13 cellular contexts compared by ENCODE assay signal in genomic region chr19:17296278-17296677, GRCh38. TPM values are rescaled to one million over a fixed set of nuclear protein-coding genes. Genes with fewer than 3 reads are reported as not detected.
A peak's percentile ranks its signal among the peaks of the same experiment; 100 is the strongest.
DNase-seq lines count a peak whose midpoint lies in the region; ATAC-seq, FAIRE-seq and TF ChIP-seq lines count a peak whose summit lies in the region.
"Had no signal": no experiment of that assay in that cellular context is flagged by ENCODE, and none has a peak within 500 bp of the region (broad histone marks: within the 10 kb centered on the region; RNA-seq: fewer than 3 reads in every experiment).

No MANE protein-coding gene starts in this region.

- H3K79me2 ChIP-seq in endothelial cell of umbilical vein (ENCODE audit: control insufficient read depth, insufficient read depth, low read length): no peaks in the 10 kb centered on the region

- CTCF ChIA-PET in endothelial cell of umbilical vein (lab: Charles Lee): interaction anchor here (0.7 to 1.6 kb wide), 2 partner anchors 9 to 32 kb away, joined by 3 to 10 read pairs; partner anchors contain the start of gene MRPL34

- peaks cover 0 to 3% of the 10 kb centered on the region in 2 experiments for H3K36me3 ChIP-seq in endothelial cell of umbilical vein (ENCODE audit: control insufficient read depth in 2 of 2, extremely low read depth in 1 of 2, insufficient read depth in 2 of 2, low read length in 2 of 2)
- H3K36me3 ChIP-seq in suprapubic skin: peaks cover 6% of the 10 kb centered on the region

- in situ Hi-C loops in G401 (cut with HindIII; ENCODE audit: low sequenced_read_pairs): no loop called here

- TF ChIP-seq EP300 in suprapubic skin (IDR thresholded peaks at IDR 0.05): no peak

- H3K9me1 ChIP-seq in endothelial cell of umbilical vein (replicated peaks; ENCODE audit: control insufficient read depth, extremely low read depth, insufficient read depth, low read length): no peaks in the 10 kb centered on the region

- 55% methylated on average over 4 of the region's 4 CpGs for WGBS in suprapubic skin

- no TSS peak for BruUV-seq in endothelial cell of umbilical vein (replicated peaks; lab: Mats Ljungman, UMichigan)

- no peaks in the 10 kb centered on the region for H3K9me3 ChIP-seq in endothelial cell of umbilical vein (replicated peaks; ENCODE audit: control insufficient read depth, insufficient read depth, low read length)
- H3K9me3 ChIP-seq in suprapubic skin: no peaks in the 10 kb centered on the region

- H2AFZ ChIP-seq in endothelial cell of umbilical vein (ENCODE audit: low read depth, low read length): no peak overlapping the region

- ATAC-seq in left ventricle myocardium superior: no peak
- ATAC-seq: activated CD4-positive, CD25-positive, alpha-beta regulatory T cell treated with anti-CD3 and anti-CD28 coated beads, Interleukin-2, amount 50 U/mL, for 24 hours; left lobe of liver had no signal

- dilution Hi-C loops in endothelial cell of umbilical vein (cut with MboI; ENCODE audit: extremely low pct_ligation_motif_present, low sequenced_read_pairs): no loop called here

- H3K27ac ChIP-seq in 22Rv1 (peak overlapping the region; percentile 4; the same call in 1 of the 2 replicates), endothelial cell of umbilical vein (ENCODE audit: insufficient read depth, low read depth, low read length) (no peak overlapping the region), suprapubic skin (no peak overlapping the region), dorsolateral prefrontal cortex (no peak overlapping the region)

- TF ChIP-seq CTCF in 22Rv1 (IDR thresholded peaks at IDR 0.05) (peak; percentile 16; the same call in 1 of the 2 replicates), endothelial cell of umbilical vein (IDR thresholded peaks at IDR 0.05; ENCODE audit: extremely low read depth in 1 of 2, insufficient read depth in 1 of 2, low read depth in 1 of 2, low read length in 2 of 2) (no peak), suprapubic skin (IDR thresholded peaks at IDR 0.05) (no peak), dorsolateral prefrontal cortex (IDR thresholded peaks at IDR 0.05 in 54 of 56, conservative IDR thresholded peaks at IDR 0.05 in 2 of 56; ENCODE audit: low read depth in 1 of 56, partially characterized antibody in 56 of 56) (no peak)

- H4K20me1 ChIP-seq in endothelial cell of umbilical vein (replicated peaks; ENCODE audit: control insufficient read depth, extremely low read depth, insufficient read depth, low read length): no peaks in the 10 kb centered on the region

- POLR2A ChIA-PET in endothelial cell of umbilical vein (lab: Charles Lee): no interaction called here

- no peak overlapping the region for H3K4me2 ChIP-seq in endothelial cell of umbilical vein (ENCODE audit: insufficient read depth, low read length)

- FAIRE-seq in endothelial cell of umbilical vein (lab: Jason Lieb, UNC): peak; percentile 84

- no peaks in the 10 kb centered on the region for H3K27me3 ChIP-seq in endothelial cell of umbilical vein (ENCODE audit: control insufficient read depth in 2 of 2, insufficient read depth in 2 of 2, low read length in 2 of 2)
- no peaks in the 10 kb centered on the region for H3K27me3 ChIP-seq in suprapubic skin
- no peaks in the 10 kb centered on the region for H3K27me3 ChIP-seq in dorsolateral prefrontal cortex

- TF ChIP-seq POLR2A in endothelial cell of umbilical vein (IDR thresholded peaks at IDR 0.05; ENCODE audit: low read depth, low read length): no peak
- TF ChIP-seq POLR2A in suprapubic skin (IDR thresholded peaks at IDR 0.05): no peak

- intact Hi-C loops in endothelial cell of umbilical vein (cut with micrococcal nuclease) (no loop called here), left ventricle myocardium superior (cut with micrococcal nuclease) (no loop called here), dorsolateral prefrontal cortex (cut with DNase I) (no loop called here)

- H3K4me3 ChIP-seq in endothelial cell of umbilical vein (replicated peaks in 1 of 3; ENCODE audit: insufficient read depth in 1 of 3, low read depth in 1 of 3, low read length in 3 of 3): no peak overlapping the region
- H3K4me3 ChIP-seq in suprapubic skin: no peak overlapping the region
- H3K4me3 ChIP-seq in dorsolateral prefrontal cortex: no peak overlapping the region

- H3K4me1 ChIP-seq in endothelial cell of umbilical vein (ENCODE audit: control insufficient read depth, extremely low read depth, insufficient read depth, low read length) (peaks cover 12% of the 10 kb centered on the region), suprapubic skin (peaks cover 14% of the 10 kb centered on the region)

- H3K9ac ChIP-seq in endothelial cell of umbilical vein (replicated peaks; ENCODE audit: extremely low read depth, insufficient read depth, low read length): no peak overlapping the region

- DNase-seq in ELR (ENCODE audit: low read depth) (peak; percentile 82), RKO (ENCODE audit: low spot score) (peak; percentile 90), endothelial cell of umbilical vein (ENCODE audit: low read depth, low spot score) (peak; percentile 61), left ventricle myocardium superior (no peak), suprapubic skin (ENCODE audit: low spot score in 2 of 2) (no peak), G401 (ENCODE audit: low spot score) (no peak), dorsolateral prefrontal cortex (no peak)
- DNase-seq: CD4-positive, CD25-positive, alpha-beta regulatory T cell; NCI-H1092; retina had no signal

RNA-seq across cellular contexts. Expression of gene ABHD8, which starts 6.9 kb away (rescaled TPM):
- 5.9 and 6.8 TPM in 2 replicates for total RNA-seq in endothelial cell of umbilical vein
- polyA plus RNA-seq in endothelial cell of umbilical vein: 8.7 and 12.7 TPM in 2 replicates
- 4.0 and 7.9 TPM in 2 replicates for polyA plus RNA-seq in endothelial cell of umbilical vein (2011; cell fraction: cytosol; rRNA removed)
- polyA plus RNA-seq in endothelial cell of umbilical vein (2011; cell fraction: nucleus; rRNA removed): 2.1 and 2.4 TPM in 2 replicates
- 3.5 and 7.0 TPM in 2 replicates for polyA plus RNA-seq in endothelial cell of umbilical vein (2012)
- 3.4 and 4.2 TPM in 2 replicates for polyA minus RNA-seq in endothelial cell of umbilical vein
- 9.0 TPM for polyA minus RNA-seq in endothelial cell of umbilical vein (2011; cell fraction: cytosol; rRNA and poly(A)+ RNA removed)
- 0.82 and 2.6 TPM in 2 replicates for polyA minus RNA-seq in endothelial cell of umbilical vein (2011; cell fraction: nucleus; rRNA and poly(A)+ RNA removed)
- total RNA-seq in left ventricle myocardium superior: 14.8 TPM
- total RNA-seq in suprapubic skin: 10 to 100 TPM in 3 of 4 donors, 1 to 10 TPM in 1; 9.7 to 15.7 (median 13.6) TPM
- 57.6 and 60.6 TPM in 2 replicates for total RNA-seq in G401 (2014; rRNA removed; shearing (Covaris generic))
- 100 to 1,000 TPM in 7 of 120 experiments, 10 to 100 TPM in 113; 22.5 to 113 (median 78.2) TPM for total RNA-seq in dorsolateral prefrontal cortex

RNA-seq across cellular contexts. Expression of gene MRPL34, which starts 9.4 kb away (rescaled TPM):
- 55.7 and 61.6 TPM in 2 replicates for total RNA-seq in endothelial cell of umbilical vein
- polyA plus RNA-seq in endothelial cell of umbilical vein: 45.5 and 50.1 TPM in 2 replicates
- 33.3 and 35.2 TPM in 2 replicates for polyA plus RNA-seq in endothelial cell of umbilical vein (2011; cell fraction: cytosol; rRNA removed)
- polyA plus RNA-seq in endothelial cell of umbilical vein (2011; cell fraction: nucleus; rRNA removed): 16.4 and 17.3 TPM in 2 replicates
- 50.1 and 66.2 TPM in 2 replicates for polyA plus RNA-seq in endothelial cell of umbilical vein (2012)
- polyA minus RNA-seq in endothelial cell of umbilical vein: 16.6 and 19.2 TPM in 2 replicates
- polyA minus RNA-seq in endothelial cell of umbilical vein (2011; cell fraction: cytosol; rRNA and poly(A)+ RNA removed): 71.4 TPM
- 4.9 and 5.1 TPM in 2 replicates for polyA minus RNA-seq in endothelial cell of umbilical vein (2011; cell fraction: nucleus; rRNA and poly(A)+ RNA removed)
- total RNA-seq in left ventricle myocardium superior: 242 TPM
- total RNA-seq in suprapubic skin: 10 to 100 TPM; 42.7 to 89.5 (median 73.1) TPM
- 19.0 and 25.4 TPM in 2 replicates for total RNA-seq in G401 (2014; rRNA removed; shearing (Covaris generic))
- total RNA-seq in dorsolateral prefrontal cortex: 10 to 100 TPM; 41.6 to 99.8 (median 67.2) TPM

RNA-seq across cellular contexts. Expression of gene DDA1, which starts 13.1 kb away (rescaled TPM):
- 64.7 and 81.1 TPM in 2 replicates for total RNA-seq in endothelial cell of umbilical vein
- 52.9 and 60.5 TPM in 2 replicates for polyA plus RNA-seq in endothelial cell of umbilical vein
- 66.6 and 82.4 TPM in 2 replicates for polyA plus RNA-seq in endothelial cell of umbilical vein (2011; cell fraction: cytosol; rRNA removed)
- 37.3 and 47.4 TPM in 2 replicates for polyA plus RNA-seq in endothelial cell of umbilical vein (2011; cell fraction: nucleus; rRNA removed)
- polyA plus RNA-seq in endothelial cell of umbilical vein (2012): 86.1 and 109 TPM in 2 replicates
- 20.5 and 28.8 TPM in 2 replicates for polyA minus RNA-seq in endothelial cell of umbilical vein
- 9.4 TPM for polyA minus RNA-seq in endothelial cell of umbilical vein (2011; cell fraction: cytosol; rRNA and poly(A)+ RNA removed)
- polyA minus RNA-seq in endothelial cell of umbilical vein (2011; cell fraction: nucleus; rRNA and poly(A)+ RNA removed): 7.0 and 8.0 TPM in 2 replicates
- total RNA-seq in left ventricle myocardium superior: 31.9 TPM
- 10 to 100 TPM; 17.9 to 35.2 (median 22.8) TPM for total RNA-seq in suprapubic skin
- total RNA-seq in G401 (2014; rRNA removed; shearing (Covaris generic)): 15.0 and 28.2 TPM in 2 replicates
- 10 to 100 TPM; 33.9 to 94.0 (median 52.4) TPM for total RNA-seq in dorsolateral prefrontal cortex

RNA-seq across cellular contexts. Expression of gene ANKLE1, which starts 14.6 kb away (rescaled TPM):
- total RNA-seq in endothelial cell of umbilical vein (3.1 and 5.2 TPM in 2 replicates), left ventricle myocardium superior (0.12 TPM), suprapubic skin (1 to 10 TPM in 3 of 4 donors, under 1 TPM in 1; 0.30 to 2.5 (median 1.5) TPM), dorsolateral prefrontal cortex (1 to 10 TPM in 113 of 120 experiments, under 1 TPM in 7; 0.68 to 6.6 (median 2.6) TPM)
- polyA plus RNA-seq in endothelial cell of umbilical vein: 1.9 and 2.8 TPM in 2 replicates
- polyA plus RNA-seq in endothelial cell of umbilical vein (2011; cell fraction: cytosol; rRNA removed): 1.3 and 1.4 TPM in 2 replicates
- 6.3 and 6.6 TPM in 2 replicates for polyA plus RNA-seq in endothelial cell of umbilical vein (2011; cell fraction: nucleus; rRNA removed)
- 3.8 and 4.3 TPM in 2 replicates for polyA plus RNA-seq in endothelial cell of umbilical vein (2012)
- 0.87 and 2.9 TPM in 2 replicates for polyA minus RNA-seq in endothelial cell of umbilical vein
- 1.2 TPM for polyA minus RNA-seq in endothelial cell of umbilical vein (2011; cell fraction: cytosol; rRNA and poly(A)+ RNA removed)
- 2.4 and 2.7 TPM in 2 replicates for polyA minus RNA-seq in endothelial cell of umbilical vein (2011; cell fraction: nucleus; rRNA and poly(A)+ RNA removed)
- 0.06 and 1.3 TPM in 2 replicates for total RNA-seq in G401 (2014; rRNA removed; shearing (Covaris generic))

RNA-seq across cellular contexts. Expression of gene BABAM1, which starts 29.0 kb away (rescaled TPM):
- 110 and 118 TPM in 2 replicates for total RNA-seq in endothelial cell of umbilical vein
- polyA plus RNA-seq in endothelial cell of umbilical vein: 129 and 140 TPM in 2 replicates
- polyA plus RNA-seq in endothelial cell of umbilical vein (2011; cell fraction: cytosol; rRNA removed): 137 and 138 TPM in 2 replicates
- polyA plus RNA-seq in endothelial cell of umbilical vein (2011; cell fraction: nucleus; rRNA removed): 158 and 166 TPM in 2 replicates
- polyA plus RNA-seq in endothelial cell of umbilical vein (2012): 89.9 and 95.1 TPM in 2 replicates
- polyA minus RNA-seq in endothelial cell of umbilical vein: 50.3 and 57.5 TPM in 2 replicates
- polyA minus RNA-seq in endothelial cell of umbilical vein (2011; cell fraction: cytosol; rRNA and poly(A)+ RNA removed): 43.7 TPM
- polyA minus RNA-seq in endothelial cell of umbilical vein (2011; cell fraction: nucleus; rRNA and poly(A)+ RNA removed): 23.7 and 24.5 TPM in 2 replicates
- 82.0 TPM for total RNA-seq in left ventricle myocardium superior
- total RNA-seq in suprapubic skin: 10 to 100 TPM; 54.6 to 66.8 (median 63.7) TPM
- 166 and 237 TPM in 2 replicates for total RNA-seq in G401 (2014; rRNA removed; shearing (Covaris generic))
- total RNA-seq in dorsolateral prefrontal cortex: 100 to 1,000 TPM in 110 of 120 experiments, 10 to 100 TPM in 10; 78.2 to 165 (median 122) TPM

Comparison
In these comparisons a context has a peak if more than half of its experiments do, and no peak if none do; other contexts are left out.
1. DNase-seq: peak in ELR (single experiment), RKO (single experiment) and endothelial cell of umbilical vein (single experiment); none in left ventricle myocardium superior (single experiment), suprapubic skin (0 of 2), G401 (single experiment) and dorsolateral prefrontal cortex (0 of 10).